In genomic region chr17:48690655-48691054, GRCh38 we compare ENCODE assay signal across 34 cellular contexts. TPM values are rescaled to one million over a fixed set of nuclear protein-coding genes. Genes with fewer than 3 reads are reported as not detected.
"Had no signal": no experiment of that assay in that cellular context is flagged by ENCODE, and none has a peak within 500 bp of the region (broad histone marks: within the 10 kb centered on the region; RNA-seq: fewer than 3 reads in every experiment).

No MANE protein-coding gene starts in this region.

- DNase-seq: activated B cell treated with CpG ODN at 0.5 μM for 24 hours; activated CD4-positive, alpha-beta memory T cell treated with anti-CD3 and anti-CD28 coated beads for 36 hours; activated CD4-positive, alpha-beta T cell treated with anti-CD3 and anti-CD28 coated beads for 4 hours; activated CD4-positive, alpha-beta T cell treated with anti-CD3 and anti-CD28 coated beads, Interleukin-2, amount 10 ng/mL, durations not matched to agents 24 days and 14 days; activated CD4-positive, alpha-beta T cell treated with anti-CD3 and anti-CD28 coated beads, Interleukin-2, amount 50 U/mL, for 1 hour; activated CD4-positive, alpha-beta T cell treated with anti-CD3 and anti-CD28 coated beads, Interleukin-2, amount 50 U/mL, for 4 hours; activated CD4-positive, CD25-positive, alpha-beta regulatory T cell treated with anti-CD3 and anti-CD28 coated beads, Interleukin-2, amount 50 U/mL, for 72 hours; activated CD8-positive, alpha-beta memory T cell treated with anti-CD3 and anti-CD28 coated beads, Interleukin-2, amount 50 U/mL, for 4 hours; activated CD8-positive, alpha-beta T cell treated with anti-CD3 and anti-CD28 coated beads for 36 hours; activated effector memory CD4-positive, alpha-beta T cell treated with Interleukin-2 at 50 U/mL for 16 hours; activated gamma-delta T cell; activated naive CD4-positive, alpha-beta T cell treated with anti-CD3 and anti-CD28 coated beads, Interleukin-2, amount 10 ng/mL, durations not matched to agents 7 days and 5 days; activated naive CD4-positive, alpha-beta T cell treated with Interleukin-2 at 50 U/mL for 16 hours; activated naive CD8-positive, alpha-beta T cell treated with anti-CD3 and anti-CD28 coated beads, Interleukin-2, amount 10 ng/mL, durations not matched to agents 7 days and 5 days; activated naive CD8-positive, alpha-beta T cell treated with anti-CD3 and anti-CD28 coated beads, Interleukin-2, amount 50 U/mL, for 24 hours; activated T-cell treated with anti-CD3 and anti-CD28 coated beads, Interleukin-2, amount 50 U/mL, for 24 hours; activated T-cell treated with anti-CD3 and anti-CD28 coated beads, Interleukin-2, amount 50 U/mL, for 48 hours; amniotic stem cell; aorta; body of pancreas; brain microvascular endothelial cell; central memory CD4-positive, alpha-beta T cell; T-helper 1 cell; T-helper 2 cell; T-helper 9 cell had no signal

- H3K4me3 ChIP-seq: body of pancreas, breast epithelium had no signal

- H3K36me3 ChIP-seq: brain microvascular endothelial cell, breast epithelium had no signal

- H3K9me3 ChIP-seq: body of pancreas had no signal

- FAIRE-seq: astrocyte, TTC549 had no signal

- H3K4me1 ChIP-seq: body of pancreas, breast epithelium had no signal

- ATAC-seq: activated CD8-positive, alpha-beta T cell treated with anti-CD3 and anti-CD28 coated beads for 36 hours; activated naive CD8-positive, alpha-beta T cell treated with anti-CD3 and anti-CD28 coated beads, Interleukin-2, amount 50 U/mL, for 24 hours; body of pancreas had no signal

- H3K27me3 ChIP-seq: body of pancreas, brain microvascular endothelial cell had no signal

- H3K27ac ChIP-seq: body of pancreas, brain microvascular endothelial cell, breast epithelium, VCaP had no signal

RNA-seq across cellular contexts. Expression of gene PRAC1, which starts 31.7 kb away (rescaled TPM):
- total RNA-seq: activated B cell treated with CpG ODN at 0.5 μM for 24 hours; activated CD4-positive, alpha-beta memory T cell treated with anti-CD3 and anti-CD28 coated beads for 36 hours; activated CD4-positive, alpha-beta T cell treated with anti-CD3 and anti-CD28 coated beads, Interleukin-2, amount 10 ng/mL, durations not matched to agents 24 days and 14 days; activated CD8-positive, alpha-beta memory T cell treated with anti-CD3 and anti-CD28 coated beads for 36 hours; activated CD8-positive, alpha-beta T cell treated with anti-CD3 and anti-CD28 coated beads for 36 hours; activated naive CD8-positive, alpha-beta T cell treated with anti-CD3 and anti-CD28 coated beads, Interleukin-2, amount 10 ng/mL, durations not matched to agents 7 days and 5 days; activated T-helper 2 cell treated with anti-CD3 and anti-CD28 coated beads, Interferon-gamma antibody, Interleukin-2, Interleukin-4, amounts not matched to agents 10 μg/mL and 5 μg/mL and 100 μg/mL, durations not matched to agents 14 hours and 24 hours and 36 hours; aorta; astrocyte; body of pancreas; breast epithelium; cardiac septum; cerebellum had no signal
- polyA plus RNA-seq: adipose tissue had no signal

RNA-seq across cellular contexts. Expression of gene PRAC2, which starts 32.3 kb away (rescaled TPM):
- total RNA-seq: activated B cell treated with CpG ODN at 0.5 μM for 24 hours; activated CD4-positive, alpha-beta memory T cell treated with anti-CD3 and anti-CD28 coated beads for 36 hours; activated CD4-positive, alpha-beta T cell treated with anti-CD3 and anti-CD28 coated beads, Interleukin-2, amount 10 ng/mL, durations not matched to agents 24 days and 14 days; activated CD8-positive, alpha-beta memory T cell treated with anti-CD3 and anti-CD28 coated beads for 36 hours; activated CD8-positive, alpha-beta T cell treated with anti-CD3 and anti-CD28 coated beads for 36 hours; activated naive CD8-positive, alpha-beta T cell treated with anti-CD3 and anti-CD28 coated beads, Interleukin-2, amount 10 ng/mL, durations not matched to agents 7 days and 5 days; activated T-helper 2 cell treated with anti-CD3 and anti-CD28 coated beads, Interferon-gamma antibody, Interleukin-2, Interleukin-4, amounts not matched to agents 10 μg/mL and 5 μg/mL and 100 μg/mL, durations not matched to agents 14 hours and 24 hours and 36 hours; aorta; astrocyte; body of pancreas; breast epithelium; cardiac septum; cerebellum had no signal
- polyA plus RNA-seq: adipose tissue, aorta had no signal

RNA-seq across cellular contexts. Expression of gene HOXB13, which starts 37.9 kb away (rescaled TPM):
- total RNA-seq: activated B cell treated with CpG ODN at 0.5 μM for 24 hours; activated CD4-positive, alpha-beta memory T cell treated with anti-CD3 and anti-CD28 coated beads for 36 hours; activated CD4-positive, alpha-beta T cell treated with anti-CD3 and anti-CD28 coated beads, Interleukin-2, amount 10 ng/mL, durations not matched to agents 24 days and 14 days; activated CD8-positive, alpha-beta memory T cell treated with anti-CD3 and anti-CD28 coated beads for 36 hours; activated CD8-positive, alpha-beta T cell treated with anti-CD3 and anti-CD28 coated beads for 36 hours; activated naive CD8-positive, alpha-beta T cell treated with anti-CD3 and anti-CD28 coated beads, Interleukin-2, amount 10 ng/mL, durations not matched to agents 7 days and 5 days; activated T-helper 2 cell treated with anti-CD3 and anti-CD28 coated beads, Interferon-gamma antibody, Interleukin-2, Interleukin-4, amounts not matched to agents 10 μg/mL and 5 μg/mL and 100 μg/mL, durations not matched to agents 14 hours and 24 hours and 36 hours; aorta; astrocyte; body of pancreas; cerebellum had no signal
- polyA plus RNA-seq: adipose tissue had no signal
